1 cellular context compared by ENCODE assay signal in genomic region chr5:115165790-115166189, GRCh38.
TF ChIP-seq lines count a peak whose summit lies in the region.

No MANE protein-coding gene starts in this region.

TF ChIP-seq in HepG2, 621 proteins besides CTCF, POLR2A, EP300 and RAD21:
- no peak for TF ChIP-seq ZNF777 (CRISPR knock-in tag; IDR thresholded peaks at IDR 0.05)
- peak; percentile 46 for TF ChIP-seq FOSL2 (CRISPR knock-in tag; IDR thresholded peaks at IDR 0.05)
TF ChIP-seq in HepG2: peak in this region for 1.
